27 cellular contexts compared by ENCODE assay signal in the genomic region with DNA sequence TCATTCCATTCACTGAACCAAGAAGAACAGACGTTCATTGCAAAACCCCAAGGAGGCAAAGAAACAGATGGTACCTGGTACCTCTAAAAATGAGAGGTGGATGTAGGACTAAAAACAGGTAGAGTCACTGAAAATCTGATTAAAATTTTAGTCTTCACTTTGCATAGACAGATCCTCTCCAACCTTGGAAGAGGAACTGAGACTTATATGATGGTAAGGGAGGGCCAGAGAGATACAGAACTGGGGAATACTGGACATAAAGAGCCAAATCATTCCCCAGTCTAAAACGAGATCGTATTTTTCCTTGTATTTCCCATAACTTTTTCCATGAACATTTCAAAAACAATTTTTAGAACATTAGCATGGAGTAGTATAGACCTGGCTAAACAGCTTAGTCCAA.
"Had no signal": no experiment of that assay in that cellular context is flagged by ENCODE, and none has a peak within 500 bp of the region (broad histone marks: within the 10 kb centered on the region; RNA-seq: fewer than 3 reads in every experiment).

No MANE protein-coding gene starts in this region.

- DNase-seq: cortex of kidney; dermis blood vessel endothelial cell; dorsolateral prefrontal cortex; effector CD4-positive, alpha-beta T cell; effector CD8-positive, alpha-beta T cell; effector memory CD4-positive, alpha-beta T cell; effector memory CD8-positive, alpha-beta T cell; endodermal cell; erythroblast; esophagus squamous epithelium; foreskin fibroblast; foreskin keratinocyte; foreskin melanocyte; gastrocnemius medialis; glutamatergic neuron; head of caudate nucleus; heart left ventricle; heart right ventricle; hippocampal formation had no signal

- ATAC-seq: effector memory CD8-positive, alpha-beta T cell; esophagus mucosa; foreskin keratinocyte; gastrocnemius medialis; gastroesophageal sphincter; heart left ventricle; heart right ventricle had no signal

- H2AFZ ChIP-seq: hepatocyte had no signal

- H3K27me3 ChIP-seq: dorsolateral prefrontal cortex, esophagus muscularis mucosa, esophagus squamous epithelium, foreskin keratinocyte, gastrocnemius medialis, gastroesophageal sphincter, heart left ventricle, heart right ventricle, hepatocyte had no signal

- H3K4me1 ChIP-seq: esophagus muscularis mucosa, esophagus squamous epithelium, gastrocnemius medialis, gastroesophageal sphincter, heart left ventricle, heart right ventricle had no signal

- H3K4me3 ChIP-seq: coronary artery, dorsolateral prefrontal cortex, esophagus muscularis mucosa, esophagus squamous epithelium, gastrocnemius medialis, gastroesophageal sphincter, heart left ventricle, heart right ventricle, hepatocyte had no signal

- H3K9me3 ChIP-seq: esophagus muscularis mucosa, esophagus squamous epithelium, gastrocnemius medialis, gastroesophageal sphincter, heart left ventricle, heart right ventricle had no signal

- H3K4me2 ChIP-seq: hepatocyte had no signal

- H3K27ac ChIP-seq: coronary artery, dorsolateral prefrontal cortex, esophagus muscularis mucosa, esophagus squamous epithelium, foreskin keratinocyte, gastrocnemius medialis, gastroesophageal sphincter, heart left ventricle, heart right ventricle, hepatocyte had no signal

- H3K36me3 ChIP-seq: esophagus muscularis mucosa, esophagus squamous epithelium, gastrocnemius medialis, gastroesophageal sphincter, heart left ventricle, heart right ventricle had no signal

- H3K79me2 ChIP-seq: hepatocyte had no signal

- FAIRE-seq: endometrium, endothelial cell of umbilical vein, frontal cortex had no signal
